ENCODE assay signal across 25 cellular contexts in genomic region chr2:16238001-16238755, GRCh38.
"Had no signal": no experiment of that assay in that cellular context is flagged by ENCODE, and none has a peak within 500 bp of the region (broad histone marks: within the 10 kb centered on the region; RNA-seq: fewer than 3 reads in every experiment).

No MANE protein-coding gene starts in this region.

- H3K27me3 ChIP-seq: ovary, right atrium auricular region, sigmoid colon, stomach, transverse colon, uterus had no signal

- H3K9me3 ChIP-seq: heart right ventricle, ovary, right atrium auricular region, sigmoid colon, stomach, thoracic aorta, transverse colon, uterus had no signal

- DNase-seq: cerebellar nuclear complex; effector CD4-positive, alpha-beta T cell; heart right ventricle; left cardiac atrium; left ventricle myocardium superior; mesenchymal stem cell; midbrain; nephron progenitor cell; ovary; sigmoid colon; stimulated activated CD4-positive, alpha-beta T cell treated with anti-CD3 and anti-CD28 coated beads, Interleukin-12 subunit alpha, Interleukin-12 subunit beta, amount 100 ng/mL, for 4 hours; stimulated activated naive CD4-positive, alpha-beta T cell; stomach; substantia nigra; transverse colon; uterus had no signal

- FAIRE-seq: colon, endometrium, frontal cortex, keratinocyte had no signal

- H3K4me3 ChIP-seq: heart right ventricle, lung, ovary, right atrium auricular region, sigmoid colon, skin epidermis, stomach, thoracic aorta, transverse colon, uterus had no signal

- H3K27ac ChIP-seq: heart right ventricle, ovary, right atrium auricular region, sigmoid colon, skin epidermis, stomach, thoracic aorta, transverse colon, uterus had no signal

- H3K4me1 ChIP-seq: heart right ventricle, right atrium auricular region, sigmoid colon, stomach, transverse colon, uterus had no signal

- ATAC-seq: esophagus mucosa, heart right ventricle, left cardiac atrium, left ventricle myocardium superior had no signal

- H3K36me3 ChIP-seq: heart right ventricle, ovary, right atrium auricular region, sigmoid colon, stomach, thoracic aorta, transverse colon, uterus had no signal
